In the genomic region with DNA sequence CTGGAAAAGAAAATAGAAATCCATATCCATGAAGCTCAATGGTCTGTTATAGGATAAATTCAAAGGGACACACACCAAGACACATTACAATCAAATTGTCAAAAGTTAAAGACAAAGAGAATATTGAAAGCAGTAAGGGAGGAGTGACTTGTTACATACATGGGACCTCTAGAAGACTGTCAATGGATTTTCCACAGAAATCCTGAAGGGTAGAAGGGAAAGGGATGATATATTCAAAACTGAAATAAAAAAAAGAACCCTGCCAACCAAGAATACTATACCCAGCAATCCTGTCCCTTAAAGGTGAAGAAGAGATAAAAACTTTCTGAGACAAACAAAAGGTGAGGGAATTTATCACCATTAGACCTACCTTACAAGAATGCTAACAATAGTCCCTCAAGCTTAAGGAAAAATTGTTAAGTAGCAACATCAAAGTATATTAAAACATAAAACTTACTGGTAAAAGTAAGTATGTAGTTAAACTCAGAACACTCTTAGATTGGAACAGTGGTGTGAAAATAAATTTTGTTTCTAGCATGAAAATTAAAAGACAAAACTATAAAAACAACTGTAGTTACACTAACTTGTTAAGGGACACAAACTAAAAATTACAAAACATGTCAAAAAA, we compare ENCODE assay signal across 7 cellular contexts.
"Had no signal": no experiment of that assay in that cellular context is flagged by ENCODE, and none has a peak within 500 bp of the region (broad histone marks: within the 10 kb centered on the region; RNA-seq: fewer than 3 reads in every experiment).

No MANE protein-coding gene starts in this region.

- H3K27me3 Mint-ChIP-seq: IgD-negative memory B cell had no signal

- H3K4me3 Mint-ChIP-seq: GM23338, H9, HFFc6, IgD-negative memory B cell had no signal

- ATAC-seq: GM23338, HepG2 had no signal

- H3K4me3 ChIP-seq: GM23338 had no signal

- H3K4me1 Mint-ChIP-seq: IgD-negative memory B cell had no signal

- DNase-seq: H9, HCEC 1CT, HFFc6, KG1 had no signal

- H3K27ac Mint-ChIP-seq: GM23338, H9, HFFc6 had no signal
